In genomic region chr11:72971211-72971610, GRCh38 we compare ENCODE assay signal across 2 cellular contexts.
TF ChIP-seq lines count a peak whose summit lies in the region.

No MANE protein-coding gene starts in this region.

TF ChIP-seq in IMR-90, 13 proteins besides CTCF, POLR2A, EP300 and RAD21:
- TF ChIP-seq FOS (IDR thresholded peaks at IDR 0.05; ENCODE audit: low read depth, low read length) (no peak), ELK1 (IDR thresholded peaks at IDR 0.05; ENCODE audit: borderline replicate concordance, low read depth, low read length) (no peak), CHD1 (IDR thresholded peaks at IDR 0.05; ENCODE audit: low read depth, low read length) (no peak)

TF ChIP-seq in K562, 482 proteins besides CTCF, POLR2A, EP300 and RAD21:
- no peak for TF ChIP-seq HDAC2 (IDR thresholded peaks at IDR 0.05)
- 0 out of 2 replicates have a peak, but pooled peaks have one; percentile 12 for TF ChIP-seq HMBOX1 (IDR thresholded peaks at IDR 0.05)
- no peak for TF ChIP-seq FOXA3 (CRISPR knock-in tag; conservative IDR thresholded peaks at IDR 0.05 in 1 of 2, IDR thresholded peaks at IDR 0.05 in 1 of 2)
- TF ChIP-seq CREB5 (CRISPR knock-in tag; IDR thresholded peaks at IDR 0.05), result no peak
- no peak for TF ChIP-seq BCLAF1 (IDR thresholded peaks at IDR 0.05; ENCODE audit: borderline replicate concordance in 1 of 2, control insufficient read depth in 1 of 2, low read depth in 2 of 2, low read length in 1 of 2)
- TF ChIP-seq CEBPG (CRISPR knock-in tag; IDR thresholded peaks at IDR 0.05), result no peak
- TF ChIP-seq CEBPG (tag; conservative IDR thresholded peaks at IDR 0.05 in 1 of 2, IDR thresholded peaks at IDR 0.05 in 1 of 2), result 0 out of 4 replicates have a peak, but pooled peaks of 1 of the 2 experiments have one; percentile 10
- no peak for TF ChIP-seq CTBP1 (IDR thresholded peaks at IDR 0.05; ENCODE audit: borderline replicate concordance)
- no peak for TF ChIP-seq NR2C2 (CRISPR knock-in tag; IDR thresholded peaks at IDR 0.05)
- no peak for TF ChIP-seq NR2C2 (tag; IDR thresholded peaks at IDR 0.05)
TF ChIP-seq in K562: peak in this region for 2.
